19 cellular contexts compared by ENCODE assay signal in the genomic region with DNA sequence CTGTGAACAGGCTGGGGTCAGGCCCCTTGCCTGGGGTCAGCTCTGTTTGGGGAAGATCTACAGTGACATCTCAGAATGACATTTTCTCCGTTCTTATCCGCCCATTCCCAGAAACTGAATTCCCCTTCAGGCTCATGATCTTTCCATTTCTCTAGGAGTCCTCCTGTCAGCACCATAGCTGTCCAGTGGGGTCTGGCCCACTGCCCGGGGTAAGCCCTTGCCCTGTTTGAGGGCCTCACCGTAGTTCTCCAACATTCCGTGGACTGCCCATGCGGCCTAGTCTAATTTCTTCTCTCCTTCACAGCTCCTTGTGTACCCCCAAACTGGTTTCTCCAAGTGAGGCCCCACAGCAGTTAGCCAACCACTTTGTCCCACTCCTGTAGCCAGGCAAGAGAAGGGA.
"Had no signal": no experiment of that assay in that cellular context is flagged by ENCODE, and none has a peak within 500 bp of the region (broad histone marks: within the 10 kb centered on the region; RNA-seq: fewer than 3 reads in every experiment).

No MANE protein-coding gene starts in this region.

- H3K4me3 ChIP-seq: ascending aorta, lung, pancreas, prostate gland, spleen, suprapubic skin, tibial artery, upper lobe of right lung had no signal

- H3K9me3 ChIP-seq: ascending aorta, pancreas, prostate gland, spleen, suprapubic skin, tibial artery, upper lobe of right lung had no signal

- H3K27ac ChIP-seq: ascending aorta, pancreas, prostate gland, spleen, suprapubic skin, tibial artery, upper lobe of right lung had no signal

- H3K36me3 ChIP-seq: ascending aorta, pancreas, prostate gland, spleen, upper lobe of right lung had no signal

- H3K4me1 ChIP-seq: prostate gland, spleen, upper lobe of right lung had no signal

- DNase-seq: activated CD4-positive, alpha-beta T cell treated with anti-CD3 and anti-CD28 coated beads for 4 hours; activated CD4-positive, alpha-beta T cell treated with anti-CD3 and anti-CD28 coated beads, Interleukin-2, amount 50 U/mL, for 4 hours; activated CD8-positive, alpha-beta memory T cell treated with anti-CD3 and anti-CD28 coated beads, Interleukin-2, amount 50 U/mL, for 4 hours; activated effector memory CD4-positive, alpha-beta T cell treated with anti-CD3 and anti-CD28 coated beads, Interleukin-2, amount 50 U/mL, for 16 hours; activated naive CD4-positive, alpha-beta T cell treated with anti-CD3 and anti-CD28 coated beads, Interleukin-2, amount 10 ng/mL, durations not matched to agents 7 days and 5 days; activated naive CD8-positive, alpha-beta T cell treated with anti-CD3 and anti-CD28 coated beads, Interleukin-2, amount 10 ng/mL, durations not matched to agents 7 days and 5 days; activated T-cell treated with anti-CD3 and anti-CD28 coated beads, Interleukin-2, amount 50 U/mL, for 1 hour; effector CD8-positive, alpha-beta T cell; head of caudate nucleus; pancreas; spleen; stimulated activated naive CD4-positive, alpha-beta T cell; tibial artery; upper lobe of right lung had no signal

- H3K27me3 ChIP-seq: ascending aorta, pancreas, spleen, suprapubic skin, tibial artery, upper lobe of right lung had no signal

- ATAC-seq: left lobe of liver, pancreas, upper lobe of right lung had no signal
